8 cellular contexts compared by ENCODE assay signal in the genomic region with DNA sequence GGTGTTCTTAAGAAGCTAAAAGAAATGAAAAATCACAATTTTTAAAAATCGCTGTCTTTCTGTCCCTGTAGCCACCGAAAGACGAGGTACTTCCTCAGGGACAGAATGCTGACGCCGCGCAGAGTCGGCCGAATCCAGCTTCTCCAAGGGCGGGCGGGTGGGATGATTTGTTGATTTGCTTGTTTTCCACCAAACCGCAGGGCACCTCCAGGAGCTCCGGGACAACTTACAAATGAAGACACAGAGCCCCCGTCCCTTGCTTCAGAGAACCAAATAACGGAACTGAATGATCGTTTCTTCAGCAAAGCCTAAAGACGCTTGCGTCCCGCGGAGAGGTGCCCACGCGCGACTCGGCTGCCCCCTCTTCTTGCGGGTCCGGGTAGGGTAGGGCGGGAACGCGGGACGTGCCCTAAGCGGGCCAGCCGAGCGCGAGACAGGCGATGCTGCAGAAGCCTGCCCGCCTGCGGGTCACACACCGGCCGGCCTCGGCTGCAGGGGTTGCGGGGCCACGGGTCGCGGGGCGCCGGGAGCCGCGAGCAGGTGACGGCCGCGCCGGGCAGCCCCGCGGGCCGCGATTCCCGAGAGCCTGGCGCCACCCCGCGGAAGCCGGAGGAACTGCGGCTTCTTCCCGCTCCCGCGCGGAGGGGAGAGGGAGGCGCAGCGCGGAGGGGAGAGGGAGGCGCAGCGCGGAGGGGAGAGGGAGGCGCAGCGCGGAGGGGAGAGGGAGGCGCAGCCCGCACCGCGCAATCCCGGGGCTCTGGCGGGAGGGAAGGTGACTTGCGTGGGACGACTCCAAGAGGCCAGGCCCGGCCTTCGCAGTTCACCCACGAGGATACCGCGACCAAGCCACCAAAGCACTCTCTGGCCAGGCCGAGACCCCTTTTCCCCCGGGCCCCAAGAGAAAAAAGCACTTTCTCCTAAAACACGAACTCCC. TPM values are rescaled to one million over a fixed set of nuclear protein-coding genes. Genes with fewer than 3 reads are reported as not detected.
A peak's percentile ranks its signal among the peaks of the same experiment; 100 is the strongest.
DNase-seq lines count a peak whose midpoint lies in the region; ATAC-seq and TF ChIP-seq lines count a peak whose summit lies in the region.

No MANE protein-coding gene starts in this region.

- H3K9ac ChIP-seq in H9 (ENCODE audit: extremely low read depth, insufficient read length, low read length): no peak overlapping the region

- no peak overlapping the region for H2BK12ac ChIP-seq in H9 (ENCODE audit: insufficient read length, low read depth, low read length)

- no peak overlapping the region for H3K18ac ChIP-seq in H9 (ENCODE audit: insufficient read length, low read depth, low read length)

- no peak overlapping the region for H2AK5ac ChIP-seq in H9 (ENCODE audit: insufficient read length, low read length)

- no peak overlapping the region for H3T11ph ChIP-seq in H9 (ENCODE audit: low read length)

- no peak overlapping the region for H3K27ac ChIP-seq in H9 (ENCODE audit: insufficient read length, low read depth, low read length)

- H3K4ac ChIP-seq in H9 (ENCODE audit: low read depth, low read length): no peak overlapping the region

- H3K23ac ChIP-seq in H9 (ENCODE audit: insufficient read length, low read depth, low read length): no peak overlapping the region

- H2BK5ac ChIP-seq in H9 (ENCODE audit: insufficient read length, low read length): no peak overlapping the region

- peak overlapping the region; percentile 47 for H3K4me2 ChIP-seq in H9 (ENCODE audit: insufficient read depth, insufficient read length, low read length)

- no peaks in the 10 kb centered on the region for H3K4me1 ChIP-seq in H9 (ENCODE audit: insufficient read depth, low read length)

- H3K27me3 Mint-ChIP-seq in H9 (ENCODE audit: low read depth): peaks cover 99% of the 10 kb centered on the region

- no peaks in the 10 kb centered on the region for H3K79me2 ChIP-seq in H9 (ENCODE audit: insufficient read depth, low read length)

- WGBS in H9 (ENCODE audit: extremely low coverage, insufficient read length, low lambda C conversion rate): no CpG with 5 or more reads among the region's 90 CpGs

- TF ChIP-seq CTCF in H9 (conservative IDR thresholded peaks at IDR 0.05): peak; percentile 91

- DNase-seq in AG08396 (ENCODE audit: low spot score) (peak; percentile 86), H9 (peak; percentile 63), T-helper 1 cell (peak in 3 of 5 donors; percentile 30 to 36 (median 35)), astrocyte of the hippocampus (ENCODE audit: low read depth, low spot score) (peak; percentile 75), iPS-NIHi11 (ENCODE audit: low spot score) (peak; percentile 84)
- peak in 2 of 3 donors; percentile 48 to 62 for DNase-seq in stimulated activated CD4-positive, alpha-beta T cell treated with anti-CD3 and anti-CD28 coated beads, Interleukin-12 subunit alpha, Interleukin-12 subunit beta, amount 100 ng/mL, for 48 hours (ENCODE audit: low read depth in 2 of 3, low spot score in 1 of 3)

- H3K4me1 Mint-ChIP-seq in H9: peaks cover 23 to 32% of the 10 kb centered on the region in 2 experiments

- H2BK15ac ChIP-seq in H9 (ENCODE audit: low read depth, low read length): no peak overlapping the region

- no peak overlapping the region for H4K5ac ChIP-seq in H9 (ENCODE audit: insufficient read length, low read depth, low read length)

- H3K14ac ChIP-seq in H9 (ENCODE audit: insufficient read depth, low read length): no peak overlapping the region

- H3K9me3 Mint-ChIP-seq in H9: peaks cover 1 to 7% of the 10 kb centered on the region in 2 experiments; a peak in 3 of 5 replicates

- H4K91ac ChIP-seq in H9 (ENCODE audit: insufficient read length, low read depth, low read length): no peak overlapping the region

- no peak overlapping the region for H3K56ac ChIP-seq in H9 (ENCODE audit: insufficient read length, low read depth, low read length)

- H2BK20ac ChIP-seq in H9 (ENCODE audit: low read depth, low read length, poor library complexity, severe bottlenecking): no peak overlapping the region

- H3K27me3 ChIP-seq in H9 (ENCODE audit: insufficient read depth, low read length): peaks cover 90% of the 10 kb centered on the region

- H3K27ac Mint-ChIP-seq in H9: no peak overlapping the region

- ATAC-seq in GM21528 (IDR thresholded peaks at IDR 0.05; ENCODE audit: low FRiP score, unreplicated experiment): no peak
- ATAC-seq in HG03039 (IDR thresholded peaks at IDR 0.05; ENCODE audit: unreplicated experiment): no peak

- no peaks in the 10 kb centered on the region for H4K20me1 ChIP-seq in H9 (ENCODE audit: control insufficient read depth, insufficient read depth, insufficient read length)

- H3K4me3 Mint-ChIP-seq in H9: peak overlapping the region in 1 of 2 experiments; percentile 78; a peak in 3 of 5 replicates

- H3K23me2 ChIP-seq in H9 (ENCODE audit: insufficient read length, low read depth, low read length, poor library complexity, severe bottlenecking): peaks cover 12% of the 10 kb centered on the region

- H2AFZ ChIP-seq in H9 (ENCODE audit: low read length): no peak overlapping the region

- no peak overlapping the region for H2BK120ac ChIP-seq in H9 (ENCODE audit: low read depth, low read length, poor library complexity, severe bottlenecking)

- H4K8ac ChIP-seq in H9 (replicated peaks; ENCODE audit: insufficient read length, low read depth, low read length): no peak overlapping the region

- H3K36me3 Mint-ChIP-seq in H9 (ENCODE audit: insufficient read depth in 1 of 3, low read depth in 3 of 3): no peaks in the 10 kb centered on the region

- no peaks in the 10 kb centered on the region for H3K9me3 ChIP-seq in H9 (ENCODE audit: control insufficient read depth, low read depth, low read length)

- no peaks in the 10 kb centered on the region for H3K79me1 ChIP-seq in H9 (ENCODE audit: insufficient read depth, low read depth, low read length, poor library complexity, severe bottlenecking)

RNA-seq across cellular contexts. Expression of gene FOXF2, which starts 7.7 kb away (rescaled TPM):
- total RNA-seq in H9 (2021): not detected in 2 replicates

Comparison
In these comparisons a context has a peak if more than half of its experiments do, and no peak if none do; other contexts are left out.
1. DNase-seq: peak in every context shown above with its lines; median percentile 86 in AG08396; 84 in iPS-NIHi11; 75 in astrocyte of the hippocampus; 63 in H9; 55 in stimulated activated CD4-positive, alpha-beta T cell treated with anti-CD3 and anti-CD28 coated beads, Interleukin-12 subunit alpha, Interleukin-12 subunit beta, amount 100 ng/mL, for 48 hours; 35 in T-helper 1 cell.